ENCODE assay signal across 23 cellular contexts in the genomic region with DNA sequence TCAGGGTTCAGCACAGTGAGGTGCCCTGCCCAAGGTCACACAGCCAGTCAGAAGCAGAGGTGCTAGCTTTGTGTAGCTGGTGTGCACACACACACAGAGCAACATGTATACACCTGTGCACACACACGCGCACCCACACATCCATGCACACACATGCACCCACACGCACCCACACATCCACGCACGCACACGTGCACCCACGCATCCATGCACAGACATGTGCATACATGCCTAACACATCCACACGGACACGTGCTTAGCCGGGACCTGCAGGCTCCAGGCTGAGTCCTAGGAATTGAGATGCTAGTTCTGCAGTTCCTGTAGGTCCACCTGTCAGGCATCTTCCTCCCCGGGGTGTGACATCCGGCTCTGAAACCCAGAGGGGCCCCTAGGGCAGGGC. TPM values are rescaled to one million over a fixed set of nuclear protein-coding genes. Genes with fewer than 3 reads are reported as not detected.
DNase-seq lines count a peak whose midpoint lies in the region; ATAC-seq, FAIRE-seq and TF ChIP-seq lines count a peak whose summit lies in the region.
"Had no signal": no experiment of that assay in that cellular context is flagged by ENCODE, and none has a peak within 500 bp of the region (broad histone marks: within the 10 kb centered on the region; RNA-seq: fewer than 3 reads in every experiment).

No MANE protein-coding gene starts in this region.

- TF ChIP-seq RAD21 in HepG2 (CRISPR knock-in tag; IDR thresholded peaks at IDR 0.05) = no peak

- H3K4me2 ChIP-seq in HepG2 (ENCODE audit: low read depth, low read length) = no peak overlapping the region
- H3K4me2 ChIP-seq: GM23338 had no signal

- TF ChIP-seq EP300 in HepG2 (IDR thresholded peaks at IDR 0.05; ENCODE audit: low read depth in 2 of 2, low read length in 2 of 2) = no peak
- no peak for TF ChIP-seq EP300 in HepG2 (CRISPR knock-in tag; IDR thresholded peaks at IDR 0.05; ENCODE audit: borderline replicate concordance)

- H3K9ac ChIP-seq in HepG2 (ENCODE audit: insufficient read depth, low read depth, low read length) = no peak overlapping the region

- intact Hi-C loops in HepG2 (cut with micrococcal nuclease; ENCODE audit: unreplicated experiment) = no loop called here
- intact Hi-C loops in right lobe of liver (cut with DNase I) = no loop called here

- DNase-seq in HepG2 (ENCODE audit: low spot score) = no peak
- DNase-seq in right lobe of liver = no peak
- DNase-seq: activated CD4-positive, alpha-beta T cell treated with anti-CD3 and anti-CD28 coated beads, Interleukin-2, amount 10 ng/mL, durations not matched to agents 24 days and 14 days; activated T-cell treated with anti-CD3 and anti-CD28 coated beads, Interleukin-2, amount 50 U/mL, for 4 hours; midbrain; natural killer cell; NCI-H1092 treated with DMSO at 0.1 percent for 48 hours; NCI-H187 treated with DMSO at 0.1 percent for 48 hours; NCI-H2171 treated with DMSO at 0.1 percent for 48 hours; NCI-H510A treated with DMSO at 0.1 percent for 48 hours; SIG-M5; small intestine; stimulated activated CD4-positive, alpha-beta T cell treated with anti-CD3 and anti-CD28 coated beads, Interleukin-1b, Interleukin-23, amount 100 ng/mL, for 48 hours; stimulated activated CD8-positive, alpha-beta memory T cell treated with anti-CD3 and anti-CD28 coated beads, Interleukin-4, amount 100 ng/mL, for 48 hours; tibial artery had no signal

- TF ChIP-seq POLR2A in HepG2 (IDR thresholded peaks at IDR 0.05; ENCODE audit: insufficient read depth in 1 of 2, low read depth in 2 of 2, low read length in 2 of 2) = no peak
- TF ChIP-seq POLR2A in right lobe of liver (IDR thresholded peaks at IDR 0.05) = no peak

- in situ Hi-C loops in HepG2 (cut with HindIII; ENCODE audit: extremely low pct_ligation_motif_present, low pct_unique_long_range_greater_than_20kb) = loop anchor here (5.0 kb wide), 1 partner anchor 42 kb away; no protein-coding TSS in a partner anchor

- H3K9me3 ChIP-seq in HepG2 (ENCODE audit: low read length) (no peaks in the 10 kb centered on the region), right lobe of liver (no peaks in the 10 kb centered on the region)
- H3K9me3 ChIP-seq: tibial artery had no signal

- POLR2A ChIA-PET in HepG2 (lab: Yijun Ruan, JAX) = interaction anchor here (1.4 kb wide), 1 partner anchor 19 kb away, joined by 6 read pairs; no protein-coding TSS in a partner anchor

- TF ChIP-seq CTCF in HepG2 (CRISPR knock-in tag; IDR thresholded peaks at IDR 0.05) (no peak), right lobe of liver (IDR thresholded peaks at IDR 0.05) (no peak)

- H3K27me3 ChIP-seq in HepG2 (ENCODE audit: control insufficient read depth in 1 of 2, insufficient read depth in 2 of 2, low read length in 2 of 2) (peaks cover 16 to 31% of the 10 kb centered on the region in 2 experiments; a peak in 4 of 5 replicates), right lobe of liver (no peaks in the 10 kb centered on the region)

- no peaks in the 10 kb centered on the region for H3K36me3 ChIP-seq in HepG2 (replicated peaks in 1 of 2; ENCODE audit: control insufficient read depth in 1 of 2, insufficient read depth in 2 of 2, low read length in 2 of 2)
- no peaks in the 10 kb centered on the region for H3K36me3 ChIP-seq in right lobe of liver
- H3K36me3 ChIP-seq: tibial artery had no signal

- no peak overlapping the region for H3K4me3 ChIP-seq in HepG2 (replicated peaks in 1 of 3; ENCODE audit: insufficient read depth in 1 of 3, low read depth in 2 of 3, low read length in 3 of 3)
- H3K4me3 ChIP-seq in right lobe of liver = no peak overlapping the region
- H3K4me3 ChIP-seq: GM23338, tibial artery had no signal

- ATAC-seq in HepG2 (no peak), right lobe of liver (no peak), esophagus mucosa (peak; percentile 35), HG03108 (IDR thresholded peaks at IDR 0.05; ENCODE audit: unreplicated experiment) (no peak), HG02588 (IDR thresholded peaks at IDR 0.05; ENCODE audit: unreplicated experiment) (no peak), GM21367 (IDR thresholded peaks at IDR 0.05; ENCODE audit: unreplicated experiment) (no peak)
- ATAC-seq: activated T-cell treated with anti-CD3 and anti-CD28 coated beads, Interleukin-2, amount 50 U/mL, for 4 hours; natural killer cell had no signal

- H3K4me1 ChIP-seq in HepG2 (ENCODE audit: insufficient read depth, low read length) (peaks cover 21% of the 10 kb centered on the region; the same call in 1 of the 2 replicates), right lobe of liver (no peaks in the 10 kb centered on the region)

- BruUV-seq in HepG2 (replicated peaks; lab: Mats Ljungman, UMichigan) = no TSS peak

- no peaks in the 10 kb centered on the region for H3K79me2 ChIP-seq in HepG2 (ENCODE audit: insufficient read depth, low read length)

- no peak overlapping the region for H3K27ac ChIP-seq in HepG2 (ENCODE audit: extremely low read length, insufficient read depth, low read length)
- no peak overlapping the region for H3K27ac ChIP-seq in right lobe of liver
- H3K27ac ChIP-seq: tibial artery had no signal

- no peaks in the 10 kb centered on the region for H4K20me1 ChIP-seq in HepG2 (ENCODE audit: insufficient read depth, low read length)

- H2AFZ ChIP-seq in HepG2 (ENCODE audit: low read length) = no peak overlapping the region
- H2AFZ ChIP-seq: GM23338 had no signal

- no peak for FAIRE-seq in HepG2 (lab: Jason Lieb, UNC)
- FAIRE-seq: small intestine had no signal

- CTCF ChIA-PET in HepG2 (lab: Yijun Ruan, JAX; ENCODE audit: low intra/inter-chr PET ratio, low total read pairs) = no interaction called here

- WGBS in HepG2 (ENCODE audit: low lambda C conversion rate) = 68% methylated on average over 8 of the region's 12 CpGs
- 60% methylated on average over 7 of the region's 12 CpGs for WGBS in right lobe of liver (ENCODE audit: insufficient coverage, low coverage, low lambda C conversion rate, missing lambda C conversion rate)

RNA-seq across cellular contexts. Expression of a gene that starts 13.0 kb away (rescaled TPM):
- 19.7 and 37.6 TPM in 2 replicates for total RNA-seq in HepG2 (2016; rRNA removed; fragmentation: Illumina TruSeq; extraction: Trizol)
- total RNA-seq in HepG2 (2016; cell fraction: cytosol; rRNA removed; fragmentation: Illumina TruSeq; extraction: Trizol; ENCODE audit: low read depth) = 33.1 and 44.2 TPM in 2 replicates
- 22.9 and 38.8 TPM in 2 replicates for total RNA-seq in HepG2 (2016; cell fraction: insoluble cytoplasmic fraction; rRNA removed; fragmentation: Illumina TruSeq; extraction: Trizol)
- 21.1 and 25.9 TPM in 2 replicates for total RNA-seq in HepG2 (2016; cell fraction: membrane; rRNA removed; fragmentation: Illumina TruSeq; extraction: Trizol)
- total RNA-seq in HepG2 (2016; cell fraction: nucleus; rRNA removed; fragmentation: Illumina TruSeq; extraction: Trizol) = 32.6 and 36.8 TPM in 2 replicates
- 40.2 and 52.2 TPM in 2 replicates for polyA plus RNA-seq in HepG2 (2011; rRNA removed)
- 26.5 and 78.5 TPM in 2 replicates for polyA plus RNA-seq in HepG2 (2011; cell fraction: cytosol; rRNA removed)
- 52.0 and 101 TPM in 2 replicates for polyA plus RNA-seq in HepG2 (2011; cell fraction: nucleus; rRNA removed)
- polyA plus RNA-seq in HepG2 (2012) = 6.6 and 9.6 TPM in 2 replicates
- 13.7 and 15.6 TPM in 2 replicates for polyA plus RNA-seq in HepG2 (2016; cell fraction: cytosol; fragmentation: Illumina TruSeq; extraction: Trizol; ENCODE audit: low read depth)
- 23.0 and 24.6 TPM in 2 replicates for polyA plus RNA-seq in HepG2 (2016; cell fraction: insoluble cytoplasmic fraction; fragmentation: Illumina TruSeq; extraction: Trizol; ENCODE audit: low read depth)
- 18.2 and 22.6 TPM in 2 replicates for polyA plus RNA-seq in HepG2 (2016; cell fraction: membrane; fragmentation: Illumina TruSeq; extraction: Trizol; ENCODE audit: low read depth)
- polyA plus RNA-seq in HepG2 (2016; cell fraction: nucleus; fragmentation: Illumina TruSeq; extraction: Trizol; ENCODE audit: insufficient read depth, low read depth) = 75.4 and 78.7 TPM in 2 replicates
- 0.12 and 80.3 TPM in 2 replicates for polyA minus RNA-seq in HepG2 (2011; rRNA and poly(A)+ RNA removed; ENCODE audit: low replicate concordance)
- 12.5 and 17.6 TPM in 2 replicates for polyA minus RNA-seq in HepG2 (2011; cell fraction: cytosol; rRNA and poly(A)+ RNA removed)
- 3.5 and 4.8 TPM in 2 replicates for polyA minus RNA-seq in HepG2 (2011; cell fraction: nucleus; rRNA and poly(A)+ RNA removed)
- total RNA-seq in right lobe of liver = under 1 TPM in 1 of 6 experiments, not detected in 5; 0.93 TPM
- total RNA-seq in esophagus mucosa = not detected
- total RNA-seq: activated CD4-positive, alpha-beta T cell treated with anti-CD3 and anti-CD28 coated beads, Interleukin-2, amount 10 ng/mL, durations not matched to agents 24 days and 14 days; activated T-cell treated with anti-CD3 and anti-CD28 coated beads, Interleukin-2, amount 50 U/mL, for 4 hours; chondrocyte; natural killer cell had no signal
- polyA plus RNA-seq: BJ, IgD-negative memory B cell had no signal

RNA-seq across cellular contexts. Expression of a gene that starts 24.9 kb away (rescaled TPM):
- total RNA-seq in HepG2 (2016; rRNA removed; fragmentation: Illumina TruSeq; extraction: Trizol) (not detected in 2 replicates), right lobe of liver (1 to 10 TPM in 2 of 6 experiments, under 1 TPM in 4; 0.33 to 3.7 (median 0.77) TPM), esophagus mucosa (1.0 TPM)
- total RNA-seq in HepG2 (2016; cell fraction: cytosol; rRNA removed; fragmentation: Illumina TruSeq; extraction: Trizol; ENCODE audit: low read depth) = not detected in 2 replicates
- total RNA-seq in HepG2 (2016; cell fraction: insoluble cytoplasmic fraction; rRNA removed; fragmentation: Illumina TruSeq; extraction: Trizol) = 0.15 TPM in 1 of 2 replicates, not detected in the other
- total RNA-seq in HepG2 (2016; cell fraction: membrane; rRNA removed; fragmentation: Illumina TruSeq; extraction: Trizol) = not detected in 2 replicates
- total RNA-seq in HepG2 (2016; cell fraction: nucleus; rRNA removed; fragmentation: Illumina TruSeq; extraction: Trizol) = not detected in 2 replicates
- 0.59 and 2.1 TPM in 2 replicates for polyA plus RNA-seq in HepG2 (2011; rRNA removed)
- polyA plus RNA-seq in HepG2 (2011; cell fraction: cytosol; rRNA removed) = 0.19 and 0.32 TPM in 2 replicates
- 4.5 and 6.2 TPM in 2 replicates for polyA plus RNA-seq in HepG2 (2011; cell fraction: nucleus; rRNA removed)
- polyA plus RNA-seq in HepG2 (2012) = 0.27 and 0.35 TPM in 2 replicates
- polyA plus RNA-seq in HepG2 (2016; cell fraction: cytosol; fragmentation: Illumina TruSeq; extraction: Trizol; ENCODE audit: low read depth) = not detected in 2 replicates
- not detected in 2 replicates for polyA plus RNA-seq in HepG2 (2016; cell fraction: insoluble cytoplasmic fraction; fragmentation: Illumina TruSeq; extraction: Trizol; ENCODE audit: low read depth)
- 0.06 TPM in 1 of 2 replicates, not detected in the other for polyA plus RNA-seq in HepG2 (2016; cell fraction: membrane; fragmentation: Illumina TruSeq; extraction: Trizol; ENCODE audit: low read depth)
- 0.52 and 1.2 TPM in 2 replicates for polyA plus RNA-seq in HepG2 (2016; cell fraction: nucleus; fragmentation: Illumina TruSeq; extraction: Trizol; ENCODE audit: insufficient read depth, low read depth)
- polyA minus RNA-seq in HepG2 (2011; rRNA and poly(A)+ RNA removed; ENCODE audit: low replicate concordance) = 0.58 and 25.2 TPM in 2 replicates
- polyA minus RNA-seq in HepG2 (2011; cell fraction: cytosol; rRNA and poly(A)+ RNA removed) = not detected in 2 replicates
- polyA minus RNA-seq in HepG2 (2011; cell fraction: nucleus; rRNA and poly(A)+ RNA removed) = 0.26 and 0.99 TPM in 2 replicates
- polyA plus RNA-seq: IgD-negative memory B cell had no signal

RNA-seq across cellular contexts. Expression of a gene that starts 39.9 kb away (rescaled TPM):
- total RNA-seq in HepG2 (2016; rRNA removed; fragmentation: Illumina TruSeq; extraction: Trizol) (2,988 and 3,233 TPM in 2 replicates), right lobe of liver (1,000 to 10,000 TPM in 2 of 6 experiments, 100 to 1,000 TPM in 4; 684 to 2,810 (median 731) TPM), esophagus mucosa (2,146 TPM)
- total RNA-seq in HepG2 (2016; cell fraction: cytosol; rRNA removed; fragmentation: Illumina TruSeq; extraction: Trizol; ENCODE audit: low read depth) = 6,142 and 6,743 TPM in 2 replicates
- total RNA-seq in HepG2 (2016; cell fraction: insoluble cytoplasmic fraction; rRNA removed; fragmentation: Illumina TruSeq; extraction: Trizol) = 3,074 and 3,414 TPM in 2 replicates
- total RNA-seq in HepG2 (2016; cell fraction: membrane; rRNA removed; fragmentation: Illumina TruSeq; extraction: Trizol) = 8,788 and 9,254 TPM in 2 replicates
- 1,061 and 1,137 TPM in 2 replicates for total RNA-seq in HepG2 (2016; cell fraction: nucleus; rRNA removed; fragmentation: Illumina TruSeq; extraction: Trizol)
- 4,411 and 5,523 TPM in 2 replicates for polyA plus RNA-seq in HepG2 (2011; rRNA removed)
- polyA plus RNA-seq in HepG2 (2011; cell fraction: cytosol; rRNA removed) = 4,701 and 9,932 TPM in 2 replicates
- 3,101 and 3,317 TPM in 2 replicates for polyA plus RNA-seq in HepG2 (2011; cell fraction: nucleus; rRNA removed)
- polyA plus RNA-seq in HepG2 (2012) = 3,379 and 4,912 TPM in 2 replicates
- 8,773 and 9,300 TPM in 2 replicates for polyA plus RNA-seq in HepG2 (2016; cell fraction: cytosol; fragmentation: Illumina TruSeq; extraction: Trizol; ENCODE audit: low read depth)
- polyA plus RNA-seq in HepG2 (2016; cell fraction: insoluble cytoplasmic fraction; fragmentation: Illumina TruSeq; extraction: Trizol; ENCODE audit: low read depth) = 3,767 and 4,135 TPM in 2 replicates
- polyA plus RNA-seq in HepG2 (2016; cell fraction: membrane; fragmentation: Illumina TruSeq; extraction: Trizol; ENCODE audit: low read depth) = 9,832 and 9,939 TPM in 2 replicates
- polyA plus RNA-seq in HepG2 (2016; cell fraction: nucleus; fragmentation: Illumina TruSeq; extraction: Trizol; ENCODE audit: insufficient read depth, low read depth) = 2,257 and 2,556 TPM in 2 replicates
- polyA minus RNA-seq in HepG2 (2011; rRNA and poly(A)+ RNA removed; ENCODE audit: low replicate concordance) = 1,096 and 3,482 TPM in 2 replicates
- polyA minus RNA-seq in HepG2 (2011; cell fraction: cytosol; rRNA and poly(A)+ RNA removed) = 1,942 and 2,023 TPM in 2 replicates
- 448 and 516 TPM in 2 replicates for polyA minus RNA-seq in HepG2 (2011; cell fraction: nucleus; rRNA and poly(A)+ RNA removed)

RNA-seq across cellular contexts. Expression of a gene that starts 57.1 kb away (rescaled TPM):
- total RNA-seq in HepG2 (2016; rRNA removed; fragmentation: Illumina TruSeq; extraction: Trizol) (69.4 and 80.0 TPM in 2 replicates), right lobe of liver (10 to 100 TPM; 27.2 to 42.3 (median 33.1) TPM), esophagus mucosa (69.5 TPM)
- total RNA-seq in HepG2 (2016; cell fraction: cytosol; rRNA removed; fragmentation: Illumina TruSeq; extraction: Trizol; ENCODE audit: low read depth) = 12.3 and 14.1 TPM in 2 replicates
- 68.7 and 70.7 TPM in 2 replicates for total RNA-seq in HepG2 (2016; cell fraction: insoluble cytoplasmic fraction; rRNA removed; fragmentation: Illumina TruSeq; extraction: Trizol)
- total RNA-seq in HepG2 (2016; cell fraction: membrane; rRNA removed; fragmentation: Illumina TruSeq; extraction: Trizol) = 36.1 and 43.1 TPM in 2 replicates
- 43.4 and 46.6 TPM in 2 replicates for total RNA-seq in HepG2 (2016; cell fraction: nucleus; rRNA removed; fragmentation: Illumina TruSeq; extraction: Trizol)
- polyA plus RNA-seq in HepG2 (2011; rRNA removed) = 73.3 and 87.2 TPM in 2 replicates
- polyA plus RNA-seq in HepG2 (2011; cell fraction: cytosol; rRNA removed) = 71.4 and 105 TPM in 2 replicates
- polyA plus RNA-seq in HepG2 (2011; cell fraction: nucleus; rRNA removed) = 141 and 163 TPM in 2 replicates
- 39.3 and 47.1 TPM in 2 replicates for polyA plus RNA-seq in HepG2 (2012)
- 9.6 and 12.7 TPM in 2 replicates for polyA plus RNA-seq in HepG2 (2016; cell fraction: cytosol; fragmentation: Illumina TruSeq; extraction: Trizol; ENCODE audit: low read depth)
- polyA plus RNA-seq in HepG2 (2016; cell fraction: insoluble cytoplasmic fraction; fragmentation: Illumina TruSeq; extraction: Trizol; ENCODE audit: low read depth) = 89.2 and 96.6 TPM in 2 replicates
- polyA plus RNA-seq in HepG2 (2016; cell fraction: membrane; fragmentation: Illumina TruSeq; extraction: Trizol; ENCODE audit: low read depth) = 29.6 and 33.2 TPM in 2 replicates
- 105 and 109 TPM in 2 replicates for polyA plus RNA-seq in HepG2 (2016; cell fraction: nucleus; fragmentation: Illumina TruSeq; extraction: Trizol; ENCODE audit: insufficient read depth, low read depth)
- polyA minus RNA-seq in HepG2 (2011; rRNA and poly(A)+ RNA removed; ENCODE audit: low replicate concordance) = 73.7 and 140 TPM in 2 replicates
- polyA minus RNA-seq in HepG2 (2011; cell fraction: cytosol; rRNA and poly(A)+ RNA removed) = 50.0 and 50.5 TPM in 2 replicates
- 25.8 and 33.6 TPM in 2 replicates for polyA minus RNA-seq in HepG2 (2011; cell fraction: nucleus; rRNA and poly(A)+ RNA removed)

RNA-seq across cellular contexts. Expression of a gene that starts 57.2 kb away (rescaled TPM):
- 11.0 and 11.2 TPM in 2 replicates for total RNA-seq in HepG2 (2016; rRNA removed; fragmentation: Illumina TruSeq; extraction: Trizol)
- total RNA-seq in HepG2 (2016; cell fraction: cytosol; rRNA removed; fragmentation: Illumina TruSeq; extraction: Trizol; ENCODE audit: low read depth) = 9.1 and 14.3 TPM in 2 replicates
- total RNA-seq in HepG2 (2016; cell fraction: insoluble cytoplasmic fraction; rRNA removed; fragmentation: Illumina TruSeq; extraction: Trizol) = 11.7 and 12.8 TPM in 2 replicates
- total RNA-seq in HepG2 (2016; cell fraction: membrane; rRNA removed; fragmentation: Illumina TruSeq; extraction: Trizol) = 14.6 and 17.6 TPM in 2 replicates
- 9.0 and 10.4 TPM in 2 replicates for total RNA-seq in HepG2 (2016; cell fraction: nucleus; rRNA removed; fragmentation: Illumina TruSeq; extraction: Trizol)
- polyA plus RNA-seq in HepG2 (2011; rRNA removed) = 5.7 and 6.3 TPM in 2 replicates
- 3.3 and 3.5 TPM in 2 replicates for polyA plus RNA-seq in HepG2 (2011; cell fraction: cytosol; rRNA removed)
- polyA plus RNA-seq in HepG2 (2011; cell fraction: nucleus; rRNA removed) = 14.9 and 16.4 TPM in 2 replicates
- polyA plus RNA-seq in HepG2 (2012) = 8.1 and 9.7 TPM in 2 replicates
- polyA plus RNA-seq in HepG2 (2016; cell fraction: cytosol; fragmentation: Illumina TruSeq; extraction: Trizol; ENCODE audit: low read depth) = 17.1 and 17.6 TPM in 2 replicates
- polyA plus RNA-seq in HepG2 (2016; cell fraction: insoluble cytoplasmic fraction; fragmentation: Illumina TruSeq; extraction: Trizol; ENCODE audit: low read depth) = 12.9 and 16.7 TPM in 2 replicates
- 20.1 and 25.8 TPM in 2 replicates for polyA plus RNA-seq in HepG2 (2016; cell fraction: membrane; fragmentation: Illumina TruSeq; extraction: Trizol; ENCODE audit: low read depth)
- polyA plus RNA-seq in HepG2 (2016; cell fraction: nucleus; fragmentation: Illumina TruSeq; extraction: Trizol; ENCODE audit: insufficient read depth, low read depth) = 25.8 and 32.4 TPM in 2 replicates
- polyA minus RNA-seq in HepG2 (2011; rRNA and poly(A)+ RNA removed; ENCODE audit: low replicate concordance) = 6.0 and 18.6 TPM in 2 replicates
- polyA minus RNA-seq in HepG2 (2011; cell fraction: cytosol; rRNA and poly(A)+ RNA removed) = 1.4 and 1.8 TPM in 2 replicates
- 7.2 and 7.7 TPM in 2 replicates for polyA minus RNA-seq in HepG2 (2011; cell fraction: nucleus; rRNA and poly(A)+ RNA removed)
- total RNA-seq in right lobe of liver = 1 to 10 TPM; 1.8 to 5.0 (median 3.3) TPM
- 3.9 TPM for total RNA-seq in esophagus mucosa

Comparison
In these comparisons a context has a peak if more than half of its experiments do, and no peak if none do; other contexts are left out.
1. RNA of a gene that starts 13.0 kb away (total RNA-seq): 19.7 to 44.2 TPM in HepG2; 0.93 TPM in right lobe of liver and not detected in esophagus mucosa (single experiment); every median in the first group is over 10 times any median in the second.